ENCODE assay signal across 9 cellular contexts in the genomic region with DNA sequence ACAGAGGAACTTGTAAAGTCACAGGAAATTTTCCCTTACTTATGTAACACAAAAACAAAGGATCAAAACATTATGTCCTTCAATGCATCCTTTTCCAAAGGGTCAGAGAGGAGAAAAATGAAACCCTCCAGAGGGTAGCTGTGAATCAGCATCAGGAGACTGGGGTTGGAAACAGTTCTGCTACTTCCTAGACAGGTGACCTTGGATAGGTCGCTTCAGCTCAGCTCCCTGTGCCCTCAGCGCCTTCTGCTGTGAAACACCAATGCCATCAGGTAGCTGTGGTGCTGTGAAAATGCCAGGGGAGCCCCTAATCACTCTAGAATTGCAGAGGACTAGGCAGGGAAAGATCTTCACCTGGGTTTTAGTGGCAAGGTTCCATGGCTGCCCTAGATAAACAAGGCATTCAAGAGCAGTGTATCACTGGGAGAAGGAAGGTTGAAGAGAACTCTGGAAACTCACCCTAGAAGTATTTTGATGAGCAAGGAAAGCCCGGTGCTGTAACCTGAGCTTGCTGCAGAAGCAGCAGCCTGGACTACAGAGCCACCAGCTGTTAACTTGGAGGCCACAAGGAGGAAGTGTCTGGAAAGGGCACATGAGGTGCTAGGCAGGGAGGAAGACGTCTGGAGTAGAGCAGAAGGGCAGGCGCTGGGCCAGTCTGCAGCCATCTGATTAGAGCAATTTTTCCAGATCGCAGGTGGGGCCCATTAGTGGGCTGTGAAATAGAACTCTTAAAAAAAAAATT.
A peak's percentile ranks its signal among the peaks of the same experiment; 100 is the strongest.
DNase-seq lines count a peak whose midpoint lies in the region; ATAC-seq and TF ChIP-seq lines count a peak whose summit lies in the region.
"Had no signal": no experiment of that assay in that cellular context is flagged by ENCODE, and none has a peak within 500 bp of the region (broad histone marks: within the 10 kb centered on the region; RNA-seq: fewer than 3 reads in every experiment).

No MANE protein-coding gene starts in this region.

- no peak overlapping the region for H3K27ac Mint-ChIP-seq in MCF 10A (ENCODE audit: low read depth, unreplicated experiment)

- no TSS peak for BruUV-seq in MCF 10A (replicated peaks; lab: Mats Ljungman, UMichigan)

- intact Hi-C loops in MCF 10A (cut with micrococcal nuclease) (no loop called here), breast epithelium (cut with DNase I; ENCODE audit: low total_unique reads) (no loop called here)

- TF ChIP-seq POLR2A in breast epithelium (IDR thresholded peaks at IDR 0.05): no peak

- ATAC-seq in HG03139 (IDR thresholded peaks at IDR 0.05; ENCODE audit: unreplicated experiment) (no peak), HG02884 (IDR thresholded peaks at IDR 0.05; ENCODE audit: unreplicated experiment) (no peak)

- H3K9me3 ChIP-seq in breast epithelium: no peaks in the 10 kb centered on the region

- peaks cover 61% of the 10 kb centered on the region for H3K36me3 Mint-ChIP-seq in MCF 10A (ENCODE audit: insufficient read depth, unreplicated experiment)

- no peaks in the 10 kb centered on the region for H3K9me3 Mint-ChIP-seq in MCF 10A (ENCODE audit: unreplicated experiment)

- POLR2A ChIA-PET in MCF 10A (lab: Yijun Ruan, JAX): no interaction called here

- no peak overlapping the region for H3K4me3 ChIP-seq in breast epithelium

- peak; percentile 67 for DNase-seq in MCF 10A (ENCODE audit: unreplicated experiment)
- no peak for DNase-seq in breast epithelium (ENCODE audit: low spot score in 2 of 2)
- DNase-seq in SW480 (ENCODE audit: low spot score): peak; percentile 77
- DNase-seq in fibroblast of the conjunctiva (ENCODE audit: low read depth): peak; percentile 43
- peak; percentile 93 for DNase-seq in renal cortical epithelial cell (ENCODE audit: low read depth)
- no peak for DNase-seq in NCI-H1105 (lab: John Stamatoyannopoulos, UW)
- DNase-seq: DND-41 had no signal

- H3K36me3 ChIP-seq in breast epithelium: peaks cover 6% of the 10 kb centered on the region

- H3K27ac ChIP-seq in breast epithelium: peak overlapping the region in 1 of 2 donors; percentile 21

- no peaks in the 10 kb centered on the region for H3K27me3 Mint-ChIP-seq in MCF 10A (ENCODE audit: insufficient read depth, unreplicated experiment)

- CTCF ChIA-PET in MCF 10A (lab: Yijun Ruan, JAX): interaction anchor here (1.1 to 3.0 kb wide), 5 partner anchors 8 to 307 kb away, joined by 3 to 15 read pairs (median 3); no protein-coding TSS in a partner anchor

- TF ChIP-seq CTCF in MCF 10A (IDR thresholded peaks at IDR 0.05; ENCODE audit: unreplicated experiment) (no peak), breast epithelium (IDR thresholded peaks at IDR 0.05) (no peak)

- H3K4me1 ChIP-seq in breast epithelium: peaks cover 0 to 10% of the 10 kb centered on the region in 2 donors

- H3K27me3 ChIP-seq in breast epithelium: no peaks in the 10 kb centered on the region

- no peak overlapping the region for H3K4me3 Mint-ChIP-seq in MCF 10A (ENCODE audit: unreplicated experiment)

- H3K4me1 Mint-ChIP-seq in MCF 10A (ENCODE audit: insufficient read depth, unreplicated experiment): peaks cover 10% of the 10 kb centered on the region

Comparison
In these comparisons a context has a peak if more than half of its experiments do, and no peak if none do; other contexts are left out.
1. DNase-seq: peak in MCF 10A (single experiment), SW480 (single experiment), fibroblast of the conjunctiva (single experiment) and renal cortical epithelial cell (single experiment); none in breast epithelium (0 of 2) and NCI-H1105 (single experiment).